ENCODE assay signal across 16 cellular contexts in the genomic region with DNA sequence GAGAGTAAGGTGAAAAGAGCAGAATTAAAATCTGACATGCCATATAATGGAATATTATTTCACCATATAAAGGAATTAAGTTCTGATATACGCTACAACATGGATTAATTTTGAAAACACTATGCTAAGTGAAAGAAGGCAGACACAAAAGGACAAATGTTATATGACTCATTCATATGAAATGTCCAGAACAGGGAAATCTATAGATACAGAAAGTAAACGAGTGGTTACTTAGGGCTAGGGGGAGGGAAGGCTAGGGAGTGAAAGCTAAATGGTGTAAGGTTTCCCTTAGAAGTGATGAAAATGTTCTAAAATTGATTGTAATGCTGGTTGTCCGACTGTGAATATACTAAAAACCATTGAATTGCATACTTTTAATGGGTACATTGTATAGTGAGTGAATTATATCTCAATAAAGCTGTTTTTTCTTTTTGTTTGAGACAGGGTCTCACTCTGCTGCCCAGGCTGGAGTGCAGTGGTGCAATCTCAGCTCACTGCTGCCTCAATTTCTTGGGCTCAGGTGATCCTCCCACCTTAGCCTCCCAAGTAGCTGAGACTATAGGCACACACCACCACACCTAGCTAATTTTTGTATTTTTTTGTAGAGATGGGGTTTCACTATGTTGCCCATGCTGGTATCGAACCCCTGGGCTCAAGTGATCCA. TPM values are rescaled to one million over a fixed set of nuclear protein-coding genes. Genes with fewer than 3 reads are reported as not detected.
DNase-seq lines count a peak whose midpoint lies in the region; ATAC-seq, FAIRE-seq and TF ChIP-seq lines count a peak whose summit lies in the region.
"Had no signal": no experiment of that assay in that cellular context is flagged by ENCODE, and none has a peak within 500 bp of the region (broad histone marks: within the 10 kb centered on the region; RNA-seq: fewer than 3 reads in every experiment).

No MANE protein-coding gene starts in this region.

- H3K9me3 ChIP-seq in A673 (ENCODE audit: low read depth, low read length, poor library complexity, severe bottlenecking) (no peaks in the 10 kb centered on the region), adipocyte (ENCODE audit: control insufficient read depth, low read length) (peaks cover 11% of the 10 kb centered on the region), small intestine (ENCODE audit: control insufficient read depth, low read depth) (no peaks in the 10 kb centered on the region), Caco-2 (no peaks in the 10 kb centered on the region)

- BruUV-seq in A673 (replicated peaks; lab: Mats Ljungman, UMichigan) = no TSS peak
- no TSS peak for BruUV-seq in Caco-2 (replicated peaks; lab: Mats Ljungman, UMichigan)

- peak; percentile 27 for DNase-seq in A673 (ENCODE audit: low spot score)
- peak; percentile 18 for DNase-seq in HT-29 (ENCODE audit: low spot score)
- peak; percentile 45 for DNase-seq in adipocyte (ENCODE audit: low read depth)
- peak; percentile 75 for DNase-seq in fibroblast of pulmonary artery (ENCODE audit: low read depth)
- DNase-seq in NCI-H82 (lab: John Stamatoyannopoulos, UW) = no peak
- no peak for DNase-seq in left colon
- no peak for DNase-seq in small intestine
- no peak for DNase-seq in Caco-2
- DNase-seq: activated CD8-positive, alpha-beta T cell treated with anti-CD3 and anti-CD28 coated beads, Interleukin-2, amount 10 ng/mL, durations not matched to agents 7 days and 5 days; amniotic stem cell; COR-L47; NCI-H1092 had no signal

- CTCF ChIA-PET in A673 (lab: Charles Lee) = interaction anchor here (1.2 kb wide), 1 partner anchor 12 kb away, joined by 4 read pairs; no protein-coding TSS in a partner anchor
- CTCF ChIA-PET in Caco-2 (lab: Charles Lee) = no interaction called here

- H3K4me3 Mint-ChIP-seq in Caco-2 (ENCODE audit: unreplicated experiment) = no peak overlapping the region
- H3K4me3 Mint-ChIP-seq: activated CD8-positive, alpha-beta T cell treated with anti-CD3 and anti-CD28 coated beads, Interleukin-2, amount 10 ng/mL, durations not matched to agents 7 days and 5 days; mesothelial cell of epicardium had no signal

- no peaks in the 10 kb centered on the region for H3K36me3 ChIP-seq in A673 (ENCODE audit: insufficient read depth, low read length, poor library complexity, severe bottlenecking)
- no peaks in the 10 kb centered on the region for H3K36me3 ChIP-seq in adipocyte (ENCODE audit: control insufficient read depth, insufficient read depth, low read length, severe bottlenecking)
- H3K36me3 ChIP-seq in small intestine (ENCODE audit: control insufficient read depth in 2 of 2, insufficient read depth in 2 of 2, low read length in 2 of 2) = no peaks in the 10 kb centered on the region
- no peaks in the 10 kb centered on the region for H3K36me3 ChIP-seq in Caco-2 (ENCODE audit: control insufficient read depth, insufficient read depth, low read length)
- H3K36me3 ChIP-seq: right atrium auricular region had no signal

- 60 to 76% (median 70%) methylated on average over 4 of the region's 4 CpGs for WGBS in small intestine, 3 donors

- POLR2A ChIA-PET in A673 (lab: Charles Lee; ENCODE audit: low non-redundant PET) (no interaction called here), Caco-2 (lab: Charles Lee) (no interaction called here)

- H3K4me1 ChIP-seq in A673 (ENCODE audit: insufficient read depth, low read length, poor library complexity, severe bottlenecking) = no peaks in the 10 kb centered on the region
- peaks cover 2% of the 10 kb centered on the region for H3K4me1 ChIP-seq in adipocyte (ENCODE audit: control insufficient read depth, insufficient read depth, low read length)
- H3K4me1 ChIP-seq in small intestine (ENCODE audit: control insufficient read depth in 2 of 2, insufficient read depth in 1 of 2, low read depth in 1 of 2, low read length in 1 of 2) = no peaks in the 10 kb centered on the region
- H3K4me1 ChIP-seq in Caco-2 = no peaks in the 10 kb centered on the region

- no peak overlapping the region for H3K9ac ChIP-seq in adipocyte (ENCODE audit: low read length)

- H3K36me3 Mint-ChIP-seq in Caco-2 (ENCODE audit: insufficient read depth, unreplicated experiment) = no peaks in the 10 kb centered on the region
- H3K36me3 Mint-ChIP-seq: mesothelial cell of epicardium had no signal

- peaks cover 13% of the 10 kb centered on the region for H3K9me3 Mint-ChIP-seq in Caco-2 (ENCODE audit: unreplicated experiment)

- no peaks in the 10 kb centered on the region for H3K27me3 ChIP-seq in A673 (replicated peaks; ENCODE audit: insufficient read depth, low read depth, low read length, poor library complexity)
- no peaks in the 10 kb centered on the region for H3K27me3 ChIP-seq in adipocyte (replicated peaks; ENCODE audit: control insufficient read depth, insufficient read depth, low read length)
- H3K27me3 ChIP-seq in small intestine (ENCODE audit: control insufficient read depth in 2 of 2, insufficient read depth in 2 of 2, low read length in 2 of 2) = no peaks in the 10 kb centered on the region
- H3K27me3 ChIP-seq in Caco-2 (replicated peaks; ENCODE audit: control insufficient read depth, insufficient read depth, low read length) = no peaks in the 10 kb centered on the region
- H3K27me3 ChIP-seq: right atrium auricular region had no signal

- ATAC-seq in left colon = no peak
- ATAC-seq: activated CD8-positive, alpha-beta T cell treated with anti-CD3 and anti-CD28 coated beads, Interleukin-2, amount 10 ng/mL, durations not matched to agents 7 days and 5 days had no signal

- H3K4me3 ChIP-seq in A673 (ENCODE audit: low read depth, low read length, poor library complexity, severe bottlenecking) (no peak overlapping the region), adipocyte (ENCODE audit: low read length) (no peak overlapping the region), fibroblast of pulmonary artery (replicated peaks; ENCODE audit: low read depth, low read length) (no peak overlapping the region), small intestine (ENCODE audit: low read depth in 1 of 2, low read length in 2 of 2) (no peak overlapping the region), Caco-2 (ENCODE audit: low read depth, low read length) (no peak overlapping the region)
- H3K4me3 ChIP-seq: right atrium auricular region had no signal

- FAIRE-seq in small intestine (lab: Jason Lieb, UNC) = no peak
- FAIRE-seq: frontal cortex had no signal

- H3K4me1 Mint-ChIP-seq in Caco-2 (ENCODE audit: low read depth, unreplicated experiment) = peaks cover 12% of the 10 kb centered on the region
- H3K4me1 Mint-ChIP-seq: mesothelial cell of epicardium had no signal

- no peak overlapping the region for H3K27ac ChIP-seq in A673 (ENCODE audit: low read depth, low read length, poor library complexity, severe bottlenecking)
- no peak overlapping the region for H3K27ac ChIP-seq in small intestine (ENCODE audit: low read depth in 1 of 2, low read length in 1 of 2)
- H3K27ac ChIP-seq: right atrium auricular region, VCaP had no signal

- no peak for TF ChIP-seq CTCF in A673 (conservative IDR thresholded peaks at IDR 0.05; ENCODE audit: low read depth, low read length)
- no peak for TF ChIP-seq CTCF in fibroblast of pulmonary artery (IDR thresholded peaks at IDR 0.05; ENCODE audit: low read length, missing control alignments)
- no peak for TF ChIP-seq CTCF in Caco-2 (IDR thresholded peaks at IDR 0.05; ENCODE audit: insufficient read depth in 1 of 2, low read depth in 1 of 2, low read length in 1 of 2, severe bottlenecking in 1 of 2, unreplicated experiment in 1 of 2)

- H3K27me3 Mint-ChIP-seq in Caco-2 (ENCODE audit: insufficient read depth, unreplicated experiment) = no peaks in the 10 kb centered on the region

- no peak overlapping the region for H3K27ac Mint-ChIP-seq in Caco-2 (ENCODE audit: unreplicated experiment)
- H3K27ac Mint-ChIP-seq: activated CD8-positive, alpha-beta T cell treated with anti-CD3 and anti-CD28 coated beads, Interleukin-2, amount 10 ng/mL, durations not matched to agents 7 days and 5 days; mesothelial cell of epicardium had no signal

- intact Hi-C loops in A673 (cut with micrococcal nuclease; ENCODE audit: unreplicated experiment) (no loop called here), left colon (cut with DNase I, micrococcal nuclease) (no loop called here), Caco-2 (cut with micrococcal nuclease; ENCODE audit: unreplicated experiment) (no loop called here)

RNA-seq across cellular contexts. Expression of a gene that starts 8.2 kb away (rescaled TPM):
- total RNA-seq in A673 (2021) = 0.41 and 0.46 TPM in 2 replicates
- not detected in 2 replicates for total RNA-seq in HT-29 (2014; rRNA removed; shearing (Covaris generic))
- total RNA-seq in left colon = under 1 TPM; 0.40 to 0.67 TPM
- under 1 TPM in 1 of 3 donors, not detected in 2; 0.92 TPM for polyA plus RNA-seq in small intestine
- not detected in 2 replicates for total RNA-seq in Caco-2 (2022)
- total RNA-seq: activated CD8-positive, alpha-beta T cell treated with anti-CD3 and anti-CD28 coated beads, Interleukin-2, amount 10 ng/mL, durations not matched to agents 7 days and 5 days had no signal

RNA-seq across cellular contexts. Expression of a gene that starts 31.7 kb away (rescaled TPM):
- total RNA-seq in A673 (2021) (29.4 and 31.3 TPM in 2 replicates), left colon (10 to 100 TPM; 21.3 to 26.4 TPM), Caco-2 (2022) (17.0 and 20.4 TPM in 2 replicates)
- total RNA-seq in HT-29 (2014; rRNA removed; shearing (Covaris generic)) = 34.5 and 38.7 TPM in 2 replicates
- polyA plus RNA-seq in small intestine = 10 to 100 TPM; 23.8 to 30.0 (median 25.7) TPM

Comparison
In these comparisons a context has a peak if more than half of its experiments do, and no peak if none do; other contexts are left out.
1. DNase-seq: peak in A673 (single experiment), HT-29 (single experiment), adipocyte (single experiment) and fibroblast of pulmonary artery (single experiment); none in NCI-H82 (single experiment), left colon (0 of 2), small intestine (single experiment) and Caco-2 (0 of 2).